In the genomic region with DNA sequence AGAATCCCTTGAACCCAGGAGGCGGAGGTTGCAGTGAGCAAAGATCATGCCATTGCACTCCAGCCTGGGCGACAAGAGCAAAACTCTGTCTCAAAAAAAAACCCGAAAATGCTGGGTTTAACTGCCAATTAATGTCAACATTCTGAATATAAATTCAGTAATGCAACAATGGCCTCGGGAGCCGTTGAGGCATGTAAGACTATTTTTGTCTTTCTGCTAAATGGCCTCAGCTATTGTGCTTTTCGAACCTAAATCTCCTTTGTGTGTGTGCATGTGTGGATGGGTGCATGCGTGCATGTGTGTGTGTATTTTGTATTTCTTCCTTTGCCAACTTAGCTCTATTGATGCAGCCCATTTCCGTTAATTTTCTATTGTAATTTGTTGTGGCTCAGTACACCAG, we compare ENCODE assay signal across 18 cellular contexts. TPM values are rescaled to one million over a fixed set of nuclear protein-coding genes. Genes with fewer than 3 reads are reported as not detected.
A peak's percentile ranks its signal among the peaks of the same experiment; 100 is the strongest.
DNase-seq lines count a peak whose midpoint lies in the region; ATAC-seq and TF ChIP-seq lines count a peak whose summit lies in the region.
"Had no signal": no experiment of that assay in that cellular context is flagged by ENCODE, and none has a peak within 500 bp of the region (broad histone marks: within the 10 kb centered on the region; RNA-seq: fewer than 3 reads in every experiment).

No MANE protein-coding gene starts in this region.

- H3K4me1 ChIP-seq in heart right ventricle (peaks cover 0 to 72% (median 54%) of the 10 kb centered on the region in 9 donors), thoracic aorta (ENCODE audit: control insufficient read depth in 1 of 2, low read depth in 2 of 2) (peaks cover 59 to 78% of the 10 kb centered on the region in 2 donors)
- H3K4me1 ChIP-seq: Caco-2 had no signal

- no peak overlapping the region for H2AFZ ChIP-seq in SU-DHL-6 (ENCODE audit: low read depth, low read length, severe bottlenecking)

- H3K4me3 Mint-ChIP-seq in mesothelial cell of epicardium, result no peak overlapping the region

- peaks cover 44% of the 10 kb centered on the region for H3F3A ChIP-seq in SU-DHL-6 (ENCODE audit: insufficient read depth)

- peak overlapping the region in 5 of 10 donors; percentile 26 to 50 (median 31) for H3K27ac ChIP-seq in heart right ventricle
- H3K27ac ChIP-seq in SU-DHL-6 (ENCODE audit: low read depth, low read length), result peak overlapping the region; percentile 72
- peak overlapping the region; percentile 2 to 55 for H3K27ac ChIP-seq in thoracic aorta
- H3K27ac ChIP-seq: 22Rv1, C4-2B had no signal

- TF ChIP-seq CTCF in heart right ventricle (IDR thresholded peaks at IDR 0.05) (no peak), SU-DHL-6 (IDR thresholded peaks at IDR 0.05; ENCODE audit: insufficient read depth, low read length, poor library complexity, severe bottlenecking) (no peak), mesothelial cell of epicardium (IDR thresholded peaks at IDR 0.05; ENCODE audit: unreplicated experiment) (no peak), thoracic aorta (IDR thresholded peaks at IDR 0.05) (no peak)

- H3K9me3 ChIP-seq in heart right ventricle (no peaks in the 10 kb centered on the region), SU-DHL-6 (ENCODE audit: insufficient read depth, low read length) (no peaks in the 10 kb centered on the region), thoracic aorta (no peaks in the 10 kb centered on the region)
- H3K9me3 ChIP-seq: Caco-2, MG63 had no signal

- H3K4me3 ChIP-seq in heart right ventricle (no peak overlapping the region), SU-DHL-6 (ENCODE audit: insufficient read depth, low read length, poor library complexity, severe bottlenecking) (peak overlapping the region; percentile 35), thoracic aorta (no peak overlapping the region)
- H3K4me3 ChIP-seq: MG63 had no signal

- H4K20me1 ChIP-seq in SU-DHL-6 (ENCODE audit: low read depth, low read length), result peaks cover 9% of the 10 kb centered on the region; the same call in 1 of the 2 replicates

- peak overlapping the region; percentile 23 for H3K27ac Mint-ChIP-seq in mesothelial cell of epicardium

- DNase-seq in heart right ventricle (no peak), left cardiac atrium (no peak), mesothelial cell of epicardium (ENCODE audit: low spot score in 2 of 2, unreplicated experiment in 2 of 2) (no peak), thoracic aorta (ENCODE audit: low spot score) (no peak), head of caudate nucleus (no peak), NCI-H2029 treated with DMSO at 0.1 percent for 48 hours (lab: John Stamatoyannopoulos, UW) (no peak)
- DNase-seq: Caco-2, DMS53, KG1, MG63, NCI-H1092 treated with DMSO at 0.1 percent for 48 hours, NCI-H1694, NCI-H446, NCI-H748 treated with DMSO at 0.1 percent for 48 hours had no signal

- peaks cover 9% of the 10 kb centered on the region for H3K36me3 Mint-ChIP-seq in mesothelial cell of epicardium

- H3K27me3 Mint-ChIP-seq in mesothelial cell of epicardium (ENCODE audit: low read depth), result no peaks in the 10 kb centered on the region

- ATAC-seq in heart right ventricle (peak in 5 of 8 donors; percentile 17 to 49 (median 45)), left cardiac atrium (no peak), thoracic aorta (ENCODE audit: insufficient number of reproducible peaks, low FRiP score, low read depth) (no peak), HG03159 (IDR thresholded peaks at IDR 0.05; ENCODE audit: unreplicated experiment) (no peak)

- intact Hi-C loops in heart right ventricle (cut with DNase I) (no loop called here), left cardiac atrium (cut with DNase I) (no loop called here), head of caudate nucleus (cut with DNase I) (no loop called here)

- H3K4me2 ChIP-seq in SU-DHL-6 (ENCODE audit: low read depth, low read length, poor library complexity, severe bottlenecking), result peak overlapping the region; percentile 82

- H3K36me3 ChIP-seq in heart right ventricle (peaks cover 0 to 13% (median 0%) of the 10 kb centered on the region in 9 donors), SU-DHL-6 (ENCODE audit: low read length) (0 out of 2 replicates have a peak, but pooled peaks cover 5% of the 10 kb centered on the region), thoracic aorta (no peaks in the 10 kb centered on the region)

- no peaks in the 10 kb centered on the region for H3K9me3 Mint-ChIP-seq in mesothelial cell of epicardium

- H3K27me3 ChIP-seq in heart right ventricle (no peaks in the 10 kb centered on the region), SU-DHL-6 (ENCODE audit: low read length) (no peaks in the 10 kb centered on the region), thoracic aorta (replicated peaks; ENCODE audit: insufficient read depth) (no peaks in the 10 kb centered on the region)
- H3K27me3 ChIP-seq: MG63 had no signal

- H3K9me2 ChIP-seq in SU-DHL-6 (replicated peaks; ENCODE audit: insufficient read depth, low read length), result no peaks in the 10 kb centered on the region

- H3K79me2 ChIP-seq in SU-DHL-6 (ENCODE audit: insufficient read depth, low read length), result peaks cover 99% of the 10 kb centered on the region

- WGBS in heart right ventricle, 2 donors, result 67 to 72% methylated on average over 8 of the region's 8 CpGs

- peaks cover 21% of the 10 kb centered on the region for H3K4me1 Mint-ChIP-seq in mesothelial cell of epicardium

- H3K9ac ChIP-seq in SU-DHL-6 (ENCODE audit: low read length), result peak overlapping the region; percentile 36

RNA-seq across cellular contexts. Expression of a gene that starts 31.6 kb away (rescaled TPM):
- total RNA-seq in heart right ventricle (100 to 1,000 TPM; 256 to 511 (median 353) TPM), left cardiac atrium (100 to 1,000 TPM; 164 to 263 TPM), mesothelial cell of epicardium (135 to 136 TPM (median 135 TPM) in 3 replicates), thoracic aorta (100 to 1,000 TPM; 740 to 777 TPM)
- 100 to 1,000 TPM in 1 of 2 donors, 10 to 100 TPM in 1; 90.8 to 308 TPM for polyA plus RNA-seq in heart right ventricle

Comparison
In these comparisons a context has a peak if more than half of its experiments do, and no peak if none do; other contexts are left out.
1. ATAC-seq: peak in heart right ventricle (5 of 8); none in left cardiac atrium (0 of 2), thoracic aorta (single experiment) and HG03159 (single experiment).